In genomic region chr5:948472-949274, GRCh38 we compare ENCODE assay signal across 14 cellular contexts. TPM values are rescaled to one million over a fixed set of nuclear protein-coding genes. Genes with fewer than 3 reads are reported as not detected.
"Had no signal": no experiment of that assay in that cellular context is flagged by ENCODE, and none has a peak within 500 bp of the region (broad histone marks: within the 10 kb centered on the region; RNA-seq: fewer than 3 reads in every experiment).

No MANE protein-coding gene starts in this region.

- ATAC-seq: foreskin keratinocyte, pancreas had no signal

- H3K27me3 ChIP-seq: thyroid gland had no signal

- DNase-seq: activated CD4-positive, alpha-beta memory T cell treated with anti-CD3 and anti-CD28 coated beads for 36 hours; brain microvascular endothelial cell; effector memory CD4-positive, alpha-beta T cell; foreskin keratinocyte; glutamatergic neuron; kidney glomerular epithelial cell; midbrain; pancreas; stimulated activated CD4-positive, alpha-beta T cell treated with anti-CD3 and anti-CD28 coated beads, Interleukin-12 subunit alpha, Interleukin-12 subunit beta, amount 100 ng/mL, for 4 hours; stimulated activated CD4-positive, alpha-beta T cell treated with anti-CD3 and anti-CD28 coated beads, Interleukin-2, amount 100 ng/mL, for 24 hours; thyroid gland; WERI-Rb-1 had no signal

- H3K27ac ChIP-seq: brain microvascular endothelial cell, foreskin keratinocyte, pancreas, thyroid gland, uterus, WERI-Rb-1 had no signal

- H3K36me3 ChIP-seq: brain microvascular endothelial cell, pancreas, thyroid gland, uterus, WERI-Rb-1 had no signal

- H3K9me3 ChIP-seq: pancreas, thyroid gland, uterus had no signal

- H3K4me1 ChIP-seq: foreskin keratinocyte, pancreas, thyroid gland, uterus had no signal

- H3K4me3 ChIP-seq: pancreas, thyroid gland, uterus had no signal

RNA-seq across cellular contexts. Expression of gene NKD2, which starts 59.9 kb away (rescaled TPM):
- total RNA-seq: myocyte had no signal
- polyA plus RNA-seq: foreskin keratinocyte had no signal
